In the genomic region with DNA sequence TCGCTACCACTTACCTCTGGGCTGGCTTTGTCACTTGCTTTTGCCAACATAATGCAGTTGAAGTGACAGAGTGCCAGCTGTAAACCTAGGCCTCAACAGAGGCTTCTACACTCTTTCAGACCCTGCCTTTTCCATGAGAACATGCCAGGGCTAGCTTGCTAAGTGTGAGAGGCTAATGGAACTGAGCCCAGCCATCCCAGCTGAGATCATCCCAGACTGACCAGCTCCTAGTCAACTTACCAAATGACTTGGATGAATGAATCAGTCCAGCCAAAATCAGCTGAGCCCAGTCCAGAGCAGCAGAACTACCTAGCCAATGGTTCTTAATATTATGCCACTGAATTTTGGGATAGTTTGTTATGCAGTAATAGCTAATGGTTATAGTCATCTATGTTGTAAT, we compare ENCODE assay signal across 19 cellular contexts. TPM values are rescaled to one million over a fixed set of nuclear protein-coding genes. Genes with fewer than 3 reads are reported as not detected.
DNase-seq lines count a peak whose midpoint lies in the region; ATAC-seq, FAIRE-seq and TF ChIP-seq lines count a peak whose summit lies in the region.
"Had no signal": no experiment of that assay in that cellular context is flagged by ENCODE, and none has a peak within 500 bp of the region (broad histone marks: within the 10 kb centered on the region; RNA-seq: fewer than 3 reads in every experiment).

No MANE protein-coding gene starts in this region.

- POLR2A ChIA-PET in AG04449 (lab: Yijun Ruan, JAX) (no interaction called here), IMR-90 (lab: Charles Lee; ENCODE audit: unreplicated experiment) (no interaction called here)

- H4K91ac ChIP-seq in IMR-90 (ENCODE audit: insufficient read depth, low read depth, low read length) = peak overlapping the region; percentile 23; the same call in 1 of the 2 replicates

- peak; percentile 88 for ATAC-seq in IMR-90 (ENCODE audit: low read depth)
- peak; percentile 80 to 81 for ATAC-seq in right cardiac atrium
- ATAC-seq: activated CD4-positive, CD25-positive, alpha-beta regulatory T cell treated with anti-CD3 and anti-CD28 coated beads, Interleukin-2, amount 50 U/mL, for 24 hours; K562; stimulated activated naive B cell treated with anti-CD40 and anti-IgM and Interleukin-4, amounts not matched to agents 10 μg/mL and 1 μg/mL and 100 μg/mL, for 72 hours; T-cell had no signal

- peak overlapping the region; percentile 32 for H2BK5ac ChIP-seq in IMR-90 (ENCODE audit: low read depth, low read length, poor library complexity, severe bottlenecking)

- H2BK20ac ChIP-seq in IMR-90 (ENCODE audit: low read depth, low read length) = 0 out of 2 replicates have a peak overlapping the region, but pooled peaks have one; percentile 31

- TF ChIP-seq POLR2A in IMR-90 (IDR thresholded peaks at IDR 0.05; ENCODE audit: low read depth, low read length) = no peak

- H3K14ac ChIP-seq in IMR-90 (replicated peaks; ENCODE audit: low read depth, low read length) = no peak overlapping the region

- H2AK9ac ChIP-seq in IMR-90 (replicated peaks; ENCODE audit: low read depth, low read length, poor library complexity) = no peak overlapping the region

- no peaks in the 10 kb centered on the region for H3K9me3 ChIP-seq in IMR-90 (ENCODE audit: control insufficient read depth, insufficient read depth, low read length)
- no peaks in the 10 kb centered on the region for H3K9me3 ChIP-seq in right cardiac atrium (ENCODE audit: control insufficient read depth, low read length)
- no peaks in the 10 kb centered on the region for H3K9me3 ChIP-seq in MM.1S (replicated peaks; ENCODE audit: insufficient read depth, low read length)
- H3K9me3 ChIP-seq in Karpas-422 (ENCODE audit: low read length) = no peaks in the 10 kb centered on the region
- H3K9me3 ChIP-seq: uterus had no signal

- intact Hi-C loops in IMR-90 (cut with micrococcal nuclease) (no loop called here), right cardiac atrium (cut with DNase I) (no loop called here)

- no peak overlapping the region for H3K56ac ChIP-seq in IMR-90 (ENCODE audit: extremely low read depth, insufficient read depth, low read length)

- H3K4me2 ChIP-seq in IMR-90 (ENCODE audit: low read depth, low read length) (no peak overlapping the region), MM.1S (ENCODE audit: low read depth, low read length) (no peak overlapping the region), Karpas-422 (ENCODE audit: low read depth, low read length, poor library complexity, severe bottlenecking) (no peak overlapping the region)

- H2AFZ ChIP-seq in IMR-90 (replicated peaks; ENCODE audit: low read length, poor library complexity) = peak overlapping the region; percentile 69
- no peak overlapping the region for H2AFZ ChIP-seq in MM.1S (ENCODE audit: low read length)
- H2AFZ ChIP-seq in Karpas-422 (ENCODE audit: low read length) = no peak overlapping the region

- H4K20me1 ChIP-seq in IMR-90 (ENCODE audit: insufficient read depth, low read length) (no peaks in the 10 kb centered on the region), MM.1S (ENCODE audit: insufficient read depth, low read length) (no peaks in the 10 kb centered on the region), Karpas-422 (ENCODE audit: insufficient read depth, low read depth, low read length) (no peaks in the 10 kb centered on the region)

- H2BK15ac ChIP-seq in IMR-90 (ENCODE audit: low read depth, low read length) = no peak overlapping the region

- peak overlapping the region in 1 of 2 experiments; percentile 66; a peak in 1 of 4 replicates for H4K8ac ChIP-seq in IMR-90 (ENCODE audit: low read depth in 2 of 2, low read length in 2 of 2)

- no peak overlapping the region for H2BK120ac ChIP-seq in IMR-90 (ENCODE audit: low read depth, low read length)

- CTCF ChIA-PET in AG04449 (lab: Yijun Ruan, JAX) = interaction anchor here (3.3 kb wide), 1 partner anchor 9 kb away, joined by 19 read pairs; no protein-coding TSS in a partner anchor
- CTCF ChIA-PET in IMR-90 (lab: Yijun Ruan, JAX) = no interaction called here

- H3K9me1 ChIP-seq in IMR-90 (ENCODE audit: insufficient read depth, low read length) = no peaks in the 10 kb centered on the region

- FAIRE-seq in bronchial epithelial cell (lab: Jason Lieb, UNC) = no peak
- FAIRE-seq: A204.1, K562 had no signal

- H3K27ac ChIP-seq in IMR-90 (ENCODE audit: insufficient read depth, low read length) (no peak overlapping the region), right cardiac atrium (ENCODE audit: low read length) (peak overlapping the region; percentile 50), MM.1S (ENCODE audit: low read length) (no peak overlapping the region), Karpas-422 (ENCODE audit: low read length) (no peak overlapping the region)
- H3K27ac ChIP-seq: uterus had no signal

- H3K27me3 ChIP-seq in IMR-90 (ENCODE audit: control insufficient read depth, insufficient read depth, low read length) (no peaks in the 10 kb centered on the region), bronchial epithelial cell (ENCODE audit: control insufficient read depth, insufficient read depth, low read length) (no peaks in the 10 kb centered on the region), right cardiac atrium (ENCODE audit: control insufficient read depth, insufficient read depth) (no peaks in the 10 kb centered on the region), MM.1S (replicated peaks; ENCODE audit: insufficient read depth, low read length) (no peaks in the 10 kb centered on the region), Karpas-422 (ENCODE audit: low read length) (no peaks in the 10 kb centered on the region; the same call in 1 of the 2 replicates)
- H3K27me3 ChIP-seq: uterus had no signal

- no peak for TF ChIP-seq CTCF in AG04449 (IDR thresholded peaks at IDR 0.05; ENCODE audit: insufficient read depth, low read length, missing control alignments)
- TF ChIP-seq CTCF in IMR-90 (conservative IDR thresholded peaks at IDR 0.05; ENCODE audit: low read depth, low read length) = no peak
- TF ChIP-seq CTCF in bronchial epithelial cell (IDR thresholded peaks at IDR 0.05; ENCODE audit: insufficient read depth, low read length, severe bottlenecking) = no peak
- no peak for TF ChIP-seq CTCF in MM.1S (IDR thresholded peaks at IDR 0.05; ENCODE audit: low read length)

- H3K9me2 ChIP-seq in MM.1S (replicated peaks; ENCODE audit: insufficient read depth, low read length) = no peaks in the 10 kb centered on the region
- H3K9me2 ChIP-seq in Karpas-422 (replicated peaks; ENCODE audit: insufficient read depth, low read length) = no peaks in the 10 kb centered on the region

- H3K4ac ChIP-seq in IMR-90 (ENCODE audit: low read depth, low read length) = 0 out of 2 replicates have a peak overlapping the region, but pooled peaks have one; percentile 34

- in situ Hi-C loops in IMR-90 (cut with MboI; ENCODE audit: low sequenced_read_pairs) = no loop called here

- peak overlapping the region; percentile 83; the same call in 1 of the 2 replicates for H3K18ac ChIP-seq in IMR-90 (ENCODE audit: low read depth, low read length)

- H2AK5ac ChIP-seq in IMR-90 (ENCODE audit: low read depth, low read length) = no peak overlapping the region; the same call in 1 of the 2 replicates

- H3K9ac ChIP-seq in IMR-90 (ENCODE audit: low read depth, low read length) (no peak overlapping the region), MM.1S (ENCODE audit: low read length) (no peak overlapping the region), Karpas-422 (ENCODE audit: low read length) (no peak overlapping the region)

- H3K79me2 ChIP-seq in MM.1S (ENCODE audit: low read length) (no peaks in the 10 kb centered on the region), Karpas-422 (ENCODE audit: low read length) (no peaks in the 10 kb centered on the region)

- no TSS peak for BruUV-seq in IMR-90 (replicated peaks; lab: Mats Ljungman, UMichigan)

- H4K5ac ChIP-seq in IMR-90 (ENCODE audit: low read depth, low read length) = peak overlapping the region; percentile 12; the same call in 1 of the 2 replicates

- H3K4me3 ChIP-seq in AG04449 (ENCODE audit: low read depth, low read length) = no peak overlapping the region
- no peak overlapping the region for H3K4me3 ChIP-seq in IMR-90 (ENCODE audit: insufficient read depth, low read depth, low read length)
- no peak overlapping the region for H3K4me3 ChIP-seq in bronchial epithelial cell (ENCODE audit: low read depth, low read length)
- H3K4me3 ChIP-seq in right cardiac atrium (ENCODE audit: low read length) = no peak overlapping the region
- H3K4me3 ChIP-seq in MM.1S (ENCODE audit: low read length) = no peak overlapping the region
- no peak overlapping the region for H3K4me3 ChIP-seq in Karpas-422 (ENCODE audit: low read length)
- H3K4me3 ChIP-seq: K562, uterus had no signal

- peak; percentile 21 for DNase-seq in AG04449 (ENCODE audit: low read depth, low spot score)
- DNase-seq in IMR-90 = peak; percentile 76
- DNase-seq in bronchial epithelial cell (ENCODE audit: low read depth) = peak; percentile 82
- peak; percentile 69 to 84 (median 72) for DNase-seq in right cardiac atrium
- no peak for DNase-seq in SK-N-DZ (ENCODE audit: low spot score)
- no peak for DNase-seq in MM.1S
- DNase-seq in activated CD4-positive, alpha-beta T cell treated with anti-CD3 and anti-CD28 coated beads for 1 hour = no peak
- DNase-seq in Karpas-422 = no peak
- DNase-seq: Calu3; cerebellar nuclear complex; GOT3; NCI-H146; NCI-H510A; stimulated activated naive B cell treated with anti-CD40 and anti-IgM and Interleukin-4, amounts not matched to agents 10 μg/mL and 1 μg/mL and 100 μg/mL, for 72 hours; T-cell; uterus had no signal

- H3K23ac ChIP-seq in IMR-90 (ENCODE audit: low read depth, low read length) = peak overlapping the region; percentile 54; the same call in 1 of the 2 replicates

- TF ChIP-seq RAD21 in IMR-90 (IDR thresholded peaks at IDR 0.05; ENCODE audit: low read length) = no peak

- WGBS in IMR-90 (ENCODE audit: extremely low coverage in 2 of 2, insufficient read length in 1 of 2), 2 experiments = no CpG with 5 or more reads among the region's 1 CpG
- 84% methylated on average over 1 of the region's 1 CpG for WGBS in right cardiac atrium

- H3K36me3 ChIP-seq in IMR-90 (ENCODE audit: control insufficient read depth, insufficient read depth, low read length) (no peaks in the 10 kb centered on the region), bronchial epithelial cell (ENCODE audit: control insufficient read depth, insufficient read depth, low read length) (no peaks in the 10 kb centered on the region), MM.1S (replicated peaks; ENCODE audit: insufficient read depth, low read length) (no peaks in the 10 kb centered on the region), Karpas-422 (ENCODE audit: insufficient read depth, low read length) (no peaks in the 10 kb centered on the region)
- H3K36me3 ChIP-seq: uterus had no signal

- dilution Hi-C loops in IMR-90 (cut with HindIII; ENCODE audit: low sequenced_read_pairs, unreplicated experiment) = no loop called here

- H3F3A ChIP-seq in MM.1S (ENCODE audit: insufficient read depth, low read length) = no peaks in the 10 kb centered on the region

- H3K4me1 ChIP-seq in IMR-90 (ENCODE audit: control insufficient read depth, insufficient read depth, low read length) = peaks cover 3% of the 10 kb centered on the region
- peaks cover 10% of the 10 kb centered on the region for H3K4me1 ChIP-seq in right cardiac atrium (ENCODE audit: control insufficient read depth, insufficient read depth, low read length)
- H3K4me1 ChIP-seq in MM.1S (ENCODE audit: low read length) = no peaks in the 10 kb centered on the region
- no peaks in the 10 kb centered on the region for H3K4me1 ChIP-seq in Karpas-422 (ENCODE audit: low read length)
- H3K4me1 ChIP-seq: uterus had no signal

- no peaks in the 10 kb centered on the region for H3K79me1 ChIP-seq in IMR-90 (ENCODE audit: low read depth in 1 of 2, low read length in 2 of 2)

RNA-seq across cellular contexts. Expression of gene MKLN1, which starts 34.7 kb away (rescaled TPM):
- total RNA-seq in IMR-90 (2012; rRNA removed) = 52.0 and 65.8 TPM in 2 replicates
- polyA plus RNA-seq in IMR-90 (2012; rRNA removed) = 14.8 and 17.5 TPM in 2 replicates
- 3.1 and 8.9 TPM in 2 replicates for polyA plus RNA-seq in IMR-90 (2012; cell fraction: cytosol; rRNA removed)
- 2.6 and 18.4 TPM in 2 replicates for polyA plus RNA-seq in IMR-90 (2012; cell fraction: nucleus; rRNA removed; ENCODE audit: low replicate concordance)
- 20.0 and 22.0 TPM in 2 replicates for total RNA-seq in bronchial epithelial cell
- total RNA-seq in right cardiac atrium = 10 to 100 TPM; 49.0 to 54.8 (median 53.1) TPM
- 16.9 TPM for polyA plus RNA-seq in right cardiac atrium
- polyA plus RNA-seq in SK-N-DZ (2014; cell fraction: cytosol; rRNA removed) = 9.9 and 11.2 TPM in 2 replicates
- polyA plus RNA-seq in SK-N-DZ (2014; cell fraction: nucleus; rRNA removed) = 14.5 and 21.7 TPM in 2 replicates
- 17.2 and 70.8 TPM in 2 replicates for total RNA-seq in Karpas-422 (2014; rRNA removed; shearing (Covaris generic); ENCODE audit: low replicate concordance)

Comparison
In these comparisons a context has a peak if more than half of its experiments do, and no peak if none do; other contexts are left out.
1. DNase-seq: peak in AG04449 (single experiment), IMR-90 (single experiment), bronchial epithelial cell (single experiment) and right cardiac atrium (3 of 3); none in SK-N-DZ (single experiment), MM.1S (single experiment), activated CD4-positive, alpha-beta T cell treated with anti-CD3 and anti-CD28 coated beads for 1 hour (single experiment) and Karpas-422 (single experiment).